Comparison of ENCODE assay signal across 1 cellular context in the genomic region with DNA sequence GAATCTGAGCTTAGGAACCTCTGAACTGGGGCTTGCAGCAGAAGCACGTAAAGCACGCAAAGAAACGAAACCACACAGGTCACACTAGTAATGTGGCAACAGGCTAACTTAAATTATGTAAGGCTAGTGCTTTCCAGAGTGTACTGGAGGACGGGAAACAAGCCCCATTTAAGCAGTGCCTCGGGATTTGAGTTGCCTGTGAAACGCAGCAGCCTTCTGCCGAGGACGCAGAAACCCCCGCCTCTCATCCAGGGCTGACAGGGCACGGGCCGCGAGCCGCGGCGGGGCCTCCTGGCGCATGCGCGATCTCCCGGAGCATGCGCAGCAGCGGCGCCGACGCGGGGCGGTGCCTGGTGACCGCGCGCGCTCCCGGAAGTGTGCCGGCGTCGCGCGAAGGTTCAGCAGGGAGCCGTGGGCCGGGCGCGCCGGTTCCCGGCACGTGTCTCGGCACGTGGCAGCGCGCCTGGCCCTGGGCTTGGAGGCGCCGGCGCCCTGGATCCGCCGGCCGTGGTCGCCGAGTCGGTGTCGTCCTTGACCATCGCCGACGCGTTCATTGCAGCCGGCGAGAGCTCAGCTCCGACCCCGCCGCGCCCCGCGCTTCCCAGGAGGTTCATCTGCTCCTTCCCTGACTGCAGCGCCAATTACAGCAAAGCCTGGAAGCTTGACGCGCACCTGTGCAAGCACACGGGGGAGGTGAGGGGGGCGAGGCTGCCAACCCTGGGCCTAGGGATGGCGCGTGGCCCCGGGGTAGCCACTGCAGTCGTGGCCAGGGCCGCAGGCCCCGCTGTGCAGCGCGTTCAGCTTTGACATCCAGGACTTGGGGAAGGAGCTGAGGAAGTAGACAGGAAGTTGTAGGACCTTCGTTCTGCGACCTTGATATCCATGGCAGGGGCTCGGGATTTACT.
TF ChIP-seq lines count a peak whose summit lies in the region.

GTF3A (plus strand) TSS at position 374 of the 905 bp plus-strand sequence.

TF ChIP-seq in HepG2, 621 proteins besides CTCF, POLR2A, EP300 and RAD21 (continued from another document and continues in another):
- TF ChIP-seq, protein P1, sequence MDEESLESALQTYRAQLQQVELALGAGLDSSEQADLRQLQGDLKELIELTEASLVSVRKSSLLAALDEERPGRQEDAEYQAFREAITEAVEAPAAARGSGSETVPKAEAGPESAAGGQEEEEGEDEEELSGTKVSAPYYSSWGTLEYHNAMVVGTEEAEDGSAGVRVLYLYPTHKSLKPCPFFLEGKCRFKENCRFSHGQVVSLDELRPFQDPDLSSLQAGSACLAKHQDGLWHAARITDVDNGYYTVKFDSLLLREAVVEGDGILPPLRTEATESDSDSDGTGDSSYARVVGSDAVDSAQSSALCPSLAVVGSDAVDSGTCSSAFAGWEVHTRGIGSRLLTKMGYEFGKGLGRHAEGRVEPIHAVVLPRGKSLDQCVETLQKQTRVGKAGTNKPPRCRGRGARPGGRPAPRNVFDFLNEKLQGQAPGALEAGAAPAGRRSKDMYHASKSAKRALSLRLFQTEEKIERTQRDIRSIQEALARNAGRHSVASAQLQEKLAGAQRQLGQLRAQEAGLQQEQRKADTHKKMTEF (CRISPR knock-in tag; IDR thresholded peaks at IDR 0.05): peak; percentile 68; the same call in 1 of the 2 replicates
- TF ChIP-seq HHEX (CRISPR knock-in tag; IDR thresholded peaks at IDR 0.05) (no peak), ZNF790 (CRISPR knock-in tag; IDR thresholded peaks at IDR 0.05; ENCODE audit: borderline replicate concordance) (peak; percentile 92; the same call in 1 of the 2 replicates), ZNF558 (CRISPR knock-in tag; IDR thresholded peaks at IDR 0.05; ENCODE audit: borderline replicate concordance) (peak; percentile 81; the same call in 1 of the 2 replicates), SMAD3 (CRISPR knock-in tag; IDR thresholded peaks at IDR 0.05) (peak; percentile 44; the same call in 1 of the 2 replicates), TARDBP (CRISPR knock-in tag; IDR thresholded peaks at IDR 0.05) (peak; percentile 4; the same call in 1 of the 2 replicates), ZNF574 (CRISPR knock-in tag; IDR thresholded peaks at IDR 0.05) (peak; percentile 84), ZBTB33 (CRISPR knock-in tag; IDR thresholded peaks at IDR 0.05) (peak; percentile 65), ZNF160 (CRISPR knock-in tag; IDR thresholded peaks at IDR 0.05) (peak; percentile 95), SP140L (CRISPR knock-in tag; IDR thresholded peaks at IDR 0.05; ENCODE audit: borderline replicate concordance) (0 out of 2 replicates have a peak, but pooled peaks have one; percentile 59), PRMT3 (CRISPR knock-in tag; IDR thresholded peaks at IDR 0.05; ENCODE audit: borderline replicate concordance, low read depth) (0 out of 2 replicates have a peak, but pooled peaks have one; percentile 42), NCOA1 (CRISPR knock-in tag; IDR thresholded peaks at IDR 0.05) (no peak), ZSCAN9 (CRISPR knock-in tag; IDR thresholded peaks at IDR 0.05; ENCODE audit: borderline replicate concordance) (peak; percentile 67), TERF1 (CRISPR knock-in tag; IDR thresholded peaks at IDR 0.05) (peak; percentile 89; the same call in 1 of the 2 replicates), CBX2 (IDR thresholded peaks at IDR 0.05; ENCODE audit: low read depth, low read length) (no peak), CBX2 (CRISPR knock-in tag; IDR thresholded peaks at IDR 0.05; ENCODE audit: low read depth) (peak; percentile 93; the same call in 1 of the 2 replicates), ZNF780A (CRISPR knock-in tag; IDR thresholded peaks at IDR 0.05) (peak; percentile 64; the same call in 1 of the 2 replicates), BRD4 (CRISPR knock-in tag; IDR thresholded peaks at IDR 0.05) (peak; percentile 59; the same call in 1 of the 2 replicates), ZSCAN20 (CRISPR knock-in tag; IDR thresholded peaks at IDR 0.05; ENCODE audit: borderline replicate concordance) (peak; percentile 91), BRCA1 (CRISPR knock-in tag; IDR thresholded peaks at IDR 0.05) (0 out of 2 replicates have a peak, but pooled peaks have one; percentile 33), ZBTB3 (CRISPR knock-in tag; IDR thresholded peaks at IDR 0.05; ENCODE audit: borderline replicate concordance, low read depth) (0 out of 2 replicates have a peak, but pooled peaks have one; percentile 51), AHDC1 (CRISPR knock-in tag; IDR thresholded peaks at IDR 0.05; ENCODE audit: borderline replicate concordance) (peak; percentile 15; the same call in 1 of the 2 replicates), ZNF17 (CRISPR knock-in tag; IDR thresholded peaks at IDR 0.05) (no peak; the same call in 1 of the 2 replicates), BATF2 (CRISPR knock-in tag; IDR thresholded peaks at IDR 0.05) (peak; percentile 87), ZNF121 (CRISPR knock-in tag; IDR thresholded peaks at IDR 0.05) (0 out of 2 replicates have a peak, but pooled peaks have one; percentile 41)
- TF ChIP-seq, protein P2, sequence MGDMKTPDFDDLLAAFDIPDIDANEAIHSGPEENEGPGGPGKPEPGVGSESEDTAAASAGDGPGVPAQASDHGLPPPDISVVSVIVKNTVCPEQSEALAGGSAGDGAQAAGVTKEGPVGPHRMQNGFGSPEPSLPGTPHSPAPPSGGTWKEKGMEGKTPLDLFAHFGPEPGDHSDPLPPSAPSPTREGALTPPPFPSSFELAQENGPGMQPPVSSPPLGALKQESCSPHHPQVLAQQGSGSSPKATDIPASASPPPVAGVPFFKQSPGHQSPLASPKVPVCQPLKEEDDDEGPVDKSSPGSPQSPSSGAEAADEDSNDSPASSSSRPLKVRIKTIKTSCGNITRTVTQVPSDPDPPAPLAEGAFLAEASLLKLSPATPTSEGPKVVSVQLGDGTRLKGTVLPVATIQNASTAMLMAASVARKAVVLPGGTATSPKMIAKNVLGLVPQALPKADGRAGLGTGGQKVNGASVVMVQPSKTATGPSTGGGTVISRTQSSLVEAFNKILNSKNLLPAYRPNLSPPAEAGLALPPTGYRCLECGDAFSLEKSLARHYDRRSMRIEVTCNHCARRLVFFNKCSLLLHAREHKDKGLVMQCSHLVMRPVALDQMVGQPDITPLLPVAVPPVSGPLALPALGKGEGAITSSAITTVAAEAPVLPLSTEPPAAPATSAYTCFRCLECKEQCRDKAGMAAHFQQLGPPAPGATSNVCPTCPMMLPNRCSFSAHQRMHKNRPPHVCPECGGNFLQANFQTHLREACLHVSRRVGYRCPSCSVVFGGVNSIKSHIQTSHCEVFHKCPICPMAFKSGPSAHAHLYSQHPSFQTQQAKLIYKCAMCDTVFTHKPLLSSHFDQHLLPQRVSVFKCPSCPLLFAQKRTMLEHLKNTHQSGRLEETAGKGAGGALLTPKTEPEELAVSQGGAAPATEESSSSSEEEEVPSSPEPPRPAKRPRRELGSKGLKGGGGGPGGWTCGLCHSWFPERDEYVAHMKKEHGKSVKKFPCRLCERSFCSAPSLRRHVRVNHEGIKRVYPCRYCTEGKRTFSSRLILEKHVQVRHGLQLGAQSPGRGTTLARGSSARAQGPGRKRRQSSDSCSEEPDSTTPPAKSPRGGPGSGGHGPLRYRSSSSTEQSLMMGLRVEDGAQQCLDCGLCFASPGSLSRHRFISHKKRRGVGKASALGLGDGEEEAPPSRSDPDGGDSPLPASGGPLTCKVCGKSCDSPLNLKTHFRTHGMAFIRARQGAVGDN (CRISPR knock-in tag; IDR thresholded peaks at IDR 0.05): peak; percentile 100
- TF ChIP-seq, protein P3, sequence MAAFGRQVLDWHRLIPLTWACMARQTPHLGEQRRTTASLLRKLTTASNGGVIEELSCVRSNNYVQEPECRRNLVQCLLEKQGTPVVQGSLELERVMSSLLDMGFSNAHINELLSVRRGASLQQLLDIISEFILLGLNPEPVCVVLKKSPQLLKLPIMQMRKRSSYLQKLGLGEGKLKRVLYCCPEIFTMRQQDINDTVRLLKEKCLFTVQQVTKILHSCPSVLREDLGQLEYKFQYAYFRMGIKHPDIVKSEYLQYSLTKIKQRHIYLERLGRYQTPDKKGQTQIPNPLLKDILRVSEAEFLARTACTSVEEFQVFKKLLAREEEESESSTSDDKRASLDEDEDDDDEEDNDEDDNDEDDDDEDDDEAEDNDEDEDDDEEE (CRISPR knock-in tag; IDR thresholded peaks at IDR 0.05): peak; percentile 78; the same call in 1 of the 2 replicates
- TF ChIP-seq, protein P4, sequence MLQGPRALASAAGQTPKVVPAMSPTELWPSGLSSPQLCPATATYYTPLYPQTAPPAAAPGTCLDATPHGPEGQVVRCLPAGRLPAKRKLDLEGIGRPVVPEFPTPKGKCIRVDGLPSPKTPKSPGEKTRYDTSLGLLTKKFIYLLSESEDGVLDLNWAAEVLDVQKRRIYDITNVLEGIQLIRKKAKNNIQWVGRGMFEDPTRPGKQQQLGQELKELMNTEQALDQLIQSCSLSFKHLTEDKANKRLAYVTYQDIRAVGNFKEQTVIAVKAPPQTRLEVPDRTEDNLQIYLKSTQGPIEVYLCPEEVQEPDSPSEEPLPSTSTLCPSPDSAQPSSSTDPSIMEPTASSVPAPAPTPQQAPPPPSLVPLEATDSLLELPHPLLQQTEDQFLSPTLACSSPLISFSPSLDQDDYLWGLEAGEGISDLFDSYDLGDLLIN (CRISPR knock-in tag; IDR thresholded peaks at IDR 0.05; ENCODE audit: borderline replicate concordance): peak; percentile 63; the same call in 1 of the 2 replicates
